ENCODE assay signal across 17 cellular contexts in genomic region chr4:124449881-124450280, GRCh38.
DNase-seq lines count a peak whose midpoint lies in the region; ATAC-seq and TF ChIP-seq lines count a peak whose summit lies in the region.
"Had no signal": no experiment of that assay in that cellular context is flagged by ENCODE, and none has a peak within 500 bp of the region (broad histone marks: within the 10 kb centered on the region; RNA-seq: fewer than 3 reads in every experiment).

No MANE protein-coding gene starts in this region.

- H3K9ac ChIP-seq in SK-N-MC (ENCODE audit: insufficient read length) (no peak overlapping the region), smooth muscle cell (ENCODE audit: low read depth) (no peak overlapping the region)
- H3K9ac ChIP-seq: BLaER1 had no signal

- H3K9me3 ChIP-seq in SK-N-MC (ENCODE audit: low read depth, low read length) (no peaks in the 10 kb centered on the region), smooth muscle cell (replicated peaks; ENCODE audit: low read depth) (no peaks in the 10 kb centered on the region), left lung (peaks cover 0 to 14% of the 10 kb centered on the region in 2 donors)
- H3K9me3 ChIP-seq: Caco-2 had no signal

- H3K4me3 ChIP-seq in SK-N-MC (0 out of 2 replicates have a peak overlapping the region, but pooled peaks have one; percentile 12), smooth muscle cell (no peak overlapping the region), left lung (no peak overlapping the region)
- H3K4me3 ChIP-seq: BLaER1, GM12878, GM23338 had no signal

- no peaks in the 10 kb centered on the region for H3F3A ChIP-seq in smooth muscle cell (ENCODE audit: low read depth)

- peak overlapping the region; percentile 61 for H3K4me2 ChIP-seq in smooth muscle cell
- H3K4me2 ChIP-seq: BLaER1, GM23338 had no signal

- 93% methylated on average over 1 of the region's 1 CpG for WGBS in smooth muscle cell (ENCODE audit: low lambda C conversion rate)

- H3K27me3 ChIP-seq in smooth muscle cell (ENCODE audit: low read depth) (no peaks in the 10 kb centered on the region), left lung (no peaks in the 10 kb centered on the region)
- H3K27me3 ChIP-seq: BLaER1 had no signal

- H3K36me3 ChIP-seq in SK-N-MC (ENCODE audit: insufficient read depth, low read length) (no peaks in the 10 kb centered on the region), smooth muscle cell (ENCODE audit: low read depth) (no peaks in the 10 kb centered on the region), left lung (no peaks in the 10 kb centered on the region)
- H3K36me3 ChIP-seq: BLaER1 had no signal

- H3K4me1 ChIP-seq in smooth muscle cell (ENCODE audit: low read depth) (no peaks in the 10 kb centered on the region), left lung (no peaks in the 10 kb centered on the region)
- H3K4me1 ChIP-seq: BLaER1, Caco-2 had no signal

- intact Hi-C loops in left lung (cut with DNase I) = no loop called here

- no peak for ATAC-seq in left lung
- ATAC-seq: GM12878, GM23338, HepG2 had no signal

- H3K27ac ChIP-seq in SK-N-MC (no peak overlapping the region), smooth muscle cell (ENCODE audit: low read depth) (no peak overlapping the region), left lung (no peak overlapping the region)
- H3K27ac ChIP-seq: BLaER1 had no signal

- H4K20me1 ChIP-seq in smooth muscle cell (ENCODE audit: low read depth) = no peaks in the 10 kb centered on the region
- H4K20me1 ChIP-seq: BLaER1 had no signal

- no peaks in the 10 kb centered on the region for H3K79me2 ChIP-seq in smooth muscle cell (ENCODE audit: low read depth)

- DNase-seq in AG08395 (ENCODE audit: low spot score) = peak; percentile 15
- peak; percentile 12 for DNase-seq in GM04504 (ENCODE audit: low read depth)
- no peak for DNase-seq in SK-N-MC (ENCODE audit: low read depth, low spot score)
- no peak for DNase-seq in smooth muscle cell (lab: John Stamatoyannopoulos, UW; ENCODE audit: unreplicated experiment)
- no peak for DNase-seq in NCI-H526 treated with DMSO at 0.1 percent for 48 hours (lab: John Stamatoyannopoulos, UW)
- no peak for DNase-seq in left lung
- no peak for DNase-seq in foreskin melanocyte
- DNase-seq: AML-193; Caco-2; CD8-positive, alpha-beta memory T cell; DND-41; GF-D8; H7 had no signal

- TF ChIP-seq CTCF in smooth muscle cell (IDR thresholded peaks at IDR 0.05; ENCODE audit: borderline replicate concordance, insufficient read depth, poor library complexity, severe bottlenecking) (no peak), left lung (IDR thresholded peaks at IDR 0.05) (no peak)

- H2AFZ ChIP-seq in smooth muscle cell (ENCODE audit: low read depth) = peak overlapping the region; percentile 29

Comparison
In these comparisons a context has a peak if more than half of its experiments do, and no peak if none do; other contexts are left out.
1. DNase-seq: peak in AG08395 (single experiment) and GM04504 (single experiment); none in SK-N-MC (single experiment), smooth muscle cell (single experiment), NCI-H526 treated with DMSO at 0.1 percent for 48 hours (single experiment), left lung (0 of 2) and foreskin melanocyte (single experiment).